In genomic region chr2:69567157-69567908, GRCh38 we compare ENCODE assay signal across 10 cellular contexts.
DNase-seq lines count a peak whose midpoint lies in the region; ATAC-seq and TF ChIP-seq lines count a peak whose summit lies in the region.
"Had no signal": no experiment of that assay in that cellular context is flagged by ENCODE, and none has a peak within 500 bp of the region (broad histone marks: within the 10 kb centered on the region; RNA-seq: fewer than 3 reads in every experiment).

No MANE protein-coding gene starts in this region.

- peak overlapping the region; percentile 43 to 48 for H3K27ac Mint-ChIP-seq in natural killer cell treated with Interleukin-12 subunit alpha and Interleukin-12 subunit beta and Interleukin-15 and Interleukin-18, amount 100 ng/mL, for 72 hours

- no peaks in the 10 kb centered on the region for H3K36me3 Mint-ChIP-seq in natural killer cell treated with Interleukin-12 subunit alpha and Interleukin-12 subunit beta and Interleukin-15 and Interleukin-18, amount 100 ng/mL, for 72 hours

- no peak for ATAC-seq in natural killer cell treated with Interleukin-12 subunit alpha and Interleukin-12 subunit beta and Interleukin-15 and Interleukin-18, amount 100 ng/mL, for 72 hours
- ATAC-seq in HG03460 (IDR thresholded peaks at IDR 0.05; ENCODE audit: unreplicated experiment), result no peak
- ATAC-seq in GM19467 (IDR thresholded peaks at IDR 0.05; ENCODE audit: unreplicated experiment), result no peak
- ATAC-seq in HG03025 (IDR thresholded peaks at IDR 0.05; ENCODE audit: low FRiP score, unreplicated experiment), result no peak

- peaks cover 0 to 29% (median 9%) of the 10 kb centered on the region in 4 donors for H3K4me1 ChIP-seq in tibial artery

- no peaks in the 10 kb centered on the region for H3K9me3 Mint-ChIP-seq in natural killer cell treated with Interleukin-12 subunit alpha and Interleukin-12 subunit beta and Interleukin-15 and Interleukin-18, amount 100 ng/mL, for 72 hours

- H3K9me3 ChIP-seq in tibial artery, result no peaks in the 10 kb centered on the region
- H3K9me3 ChIP-seq: neutrophil had no signal

- H3K4me1 Mint-ChIP-seq in natural killer cell treated with Interleukin-12 subunit alpha and Interleukin-12 subunit beta and Interleukin-15 and Interleukin-18, amount 100 ng/mL, for 72 hours (ENCODE audit: low read depth in 2 of 2), result peaks cover 59 to 83% of the 10 kb centered on the region in 2 donors

- no peak overlapping the region for H3K4me3 Mint-ChIP-seq in natural killer cell treated with Interleukin-12 subunit alpha and Interleukin-12 subunit beta and Interleukin-15 and Interleukin-18, amount 100 ng/mL, for 72 hours

- TF ChIP-seq CTCF in choroid plexus epithelial cell (conservative IDR thresholded peaks at IDR 0.05; ENCODE audit: low read depth, low read length), result no peak
- no peak for TF ChIP-seq CTCF in tibial artery (IDR thresholded peaks at IDR 0.05)

- no peak overlapping the region for H3K4me3 ChIP-seq in choroid plexus epithelial cell (ENCODE audit: low read depth, low read length)
- H3K4me3 ChIP-seq in tibial artery, result no peak overlapping the region

- no peak overlapping the region for H3K27ac ChIP-seq in tibial artery
- H3K27ac ChIP-seq: neutrophil had no signal

- H3K36me3 ChIP-seq in tibial artery, result no peaks in the 10 kb centered on the region
- H3K36me3 ChIP-seq: neutrophil had no signal

- no peaks in the 10 kb centered on the region for H3K27me3 ChIP-seq in tibial artery
- H3K27me3 ChIP-seq: neutrophil had no signal

- in situ Hi-C loops in Caki2 (cut with HindIII; ENCODE audit: low pct_unique_long_range_greater_than_20kb, low sequenced_read_pairs), result no loop called here

- intact Hi-C loops in tibial artery (cut with DNase I; ENCODE audit: low total_unique reads), result no loop called here

- H3K27me3 Mint-ChIP-seq in natural killer cell treated with Interleukin-12 subunit alpha and Interleukin-12 subunit beta and Interleukin-15 and Interleukin-18, amount 100 ng/mL, for 72 hours, result no peaks in the 10 kb centered on the region

- DNase-seq in Caki2 (ENCODE audit: low read depth) (peak; percentile 75), LoVo (ENCODE audit: low spot score) (peak; percentile 84), choroid plexus epithelial cell (ENCODE audit: low read depth) (peak; percentile 25), tibial artery (no peak)
- no peak for DNase-seq in natural killer cell treated with Interleukin-12 subunit alpha and Interleukin-12 subunit beta and Interleukin-15 and Interleukin-18, amount 100 ng/mL, for 72 hours (ENCODE audit: low spot score)
- DNase-seq: activated CD4-positive, CD25-positive, alpha-beta regulatory T cell treated with anti-CD3 and anti-CD28 coated beads, Interleukin-2, amount 50 U/mL, for 72 hours had no signal

Comparison
In these comparisons a context has a peak if more than half of its experiments do, and no peak if none do; other contexts are left out.
1. DNase-seq: peak in Caki2 (single experiment), LoVo (single experiment) and choroid plexus epithelial cell (single experiment); none in natural killer cell treated with Interleukin-12 subunit alpha and Interleukin-12 subunit beta and Interleukin-15 and Interleukin-18, amount 100 ng/mL, for 72 hours (single experiment) and tibial artery (0 of 2).